7 cellular contexts compared by ENCODE assay signal in genomic region chr9:78118742-78119473, GRCh38.
DNase-seq lines count a peak whose midpoint lies in the region; ATAC-seq, FAIRE-seq and TF ChIP-seq lines count a peak whose summit lies in the region.

No MANE protein-coding gene starts in this region.

- no peaks in the 10 kb centered on the region for H3K9me2 ChIP-seq in PC-9 (ENCODE audit: insufficient read depth)

- DNase-seq in PC-9 (peak; percentile 37 to 91), kidney glomerular epithelial cell (lab: John Stamatoyannopoulos, UW) (peak; percentile 19), HTR-8/SVneo (ENCODE audit: insufficient read length, low spot score) (no peak), RCC 7860 (ENCODE audit: low spot score) (no peak), mesenchymal stem cell (no peak)

- TF ChIP-seq CTCF in PC-9 (conservative IDR thresholded peaks at IDR 0.05), result no peak

- H3K79me1 ChIP-seq in mesenchymal stem cell (replicated peaks; ENCODE audit: low read length, poor library complexity, severe bottlenecking), result no peaks in the 10 kb centered on the region

- no peaks in the 10 kb centered on the region for H3K36me3 ChIP-seq in PC-9 (ENCODE audit: low read depth)
- H3K36me3 ChIP-seq in mesenchymal stem cell (ENCODE audit: control insufficient read depth in 1 of 2, insufficient read depth in 2 of 2, low read depth in 1 of 2, low read length in 2 of 2), result no peaks in the 10 kb centered on the region

- no peak overlapping the region for H3K14ac ChIP-seq in mesenchymal stem cell (ENCODE audit: low read length in 2 of 2)

- H2AK5ac ChIP-seq in mesenchymal stem cell (ENCODE audit: low read length, severe bottlenecking), result no peak overlapping the region

- no TSS peak for BruUV-seq in PC-9 (replicated peaks; lab: Mats Ljungman, UMichigan)

- no peak overlapping the region for H3K9ac ChIP-seq in mesenchymal stem cell (ENCODE audit: low read length)

- no peak overlapping the region for H3K18ac ChIP-seq in mesenchymal stem cell (ENCODE audit: low read depth in 1 of 2, low read length in 2 of 2)

- H2AFZ ChIP-seq in PC-9, result no peak overlapping the region
- H2AFZ ChIP-seq in mesenchymal stem cell (ENCODE audit: low read depth, low read length), result no peak overlapping the region

- CTCF ChIA-PET in PC-9 (lab: Charles Lee), result no interaction called here

- no peaks in the 10 kb centered on the region for H4K20me1 ChIP-seq in PC-9 (ENCODE audit: insufficient read depth)

- H3K4me3 ChIP-seq in PC-9 (no peak overlapping the region), mesenchymal stem cell (ENCODE audit: insufficient read depth in 1 of 2, low read depth in 1 of 2, low read length in 2 of 2) (no peak overlapping the region)

- H3F3A ChIP-seq in PC-9 (ENCODE audit: insufficient read depth, low read depth), result peaks cover 11% of the 10 kb centered on the region; the same call in 1 of the 2 replicates

- FAIRE-seq in HTR-8/SVneo (lab: Jason Lieb, UNC) (no peak), RCC 7860 (lab: Jason Lieb, UNC) (no peak)

- H4K8ac ChIP-seq in mesenchymal stem cell (ENCODE audit: low read length), result no peak overlapping the region

- H3K4ac ChIP-seq in mesenchymal stem cell (ENCODE audit: low read depth in 1 of 2, low read length in 2 of 2), result no peak overlapping the region

- no peak overlapping the region for H2BK120ac ChIP-seq in mesenchymal stem cell (ENCODE audit: low read depth, low read length)

- no peak overlapping the region for H2BK5ac ChIP-seq in mesenchymal stem cell (ENCODE audit: low read depth, low read length, poor library complexity, severe bottlenecking)

- H3K4me2 ChIP-seq in PC-9, result no peak overlapping the region
- no peak overlapping the region for H3K4me2 ChIP-seq in mesenchymal stem cell (ENCODE audit: low read length, poor library complexity, severe bottlenecking)

- intact Hi-C loops in PC-9 (cut with micrococcal nuclease; ENCODE audit: unreplicated experiment), result loop anchor here (1.0 to 2.0 kb wide), 2 partner anchors 79 to 530 kb away; no protein-coding TSS in a partner anchor

- no peak overlapping the region for H2BK12ac ChIP-seq in mesenchymal stem cell (ENCODE audit: low read length in 2 of 2)

- no peak overlapping the region for H3K23ac ChIP-seq in mesenchymal stem cell (ENCODE audit: low read length in 2 of 2)

- H3K4me1 ChIP-seq in PC-9 (replicated peaks; ENCODE audit: insufficient read depth) (peaks cover 21% of the 10 kb centered on the region), mesenchymal stem cell (ENCODE audit: control insufficient read depth, insufficient read depth, low read depth, low read length) (no peaks in the 10 kb centered on the region)

- no CpG with 5 or more reads among the region's 2 CpGs for WGBS in mesenchymal stem cell

- no peaks in the 10 kb centered on the region; the same call in 1 of the 2 replicates for H3K9me3 ChIP-seq in PC-9 (ENCODE audit: insufficient read depth, low read depth)
- no peaks in the 10 kb centered on the region for H3K9me3 ChIP-seq in mesenchymal stem cell (ENCODE audit: control insufficient read depth, low read length)

- no peak overlapping the region for H4K91ac ChIP-seq in mesenchymal stem cell (ENCODE audit: low read length)

- ATAC-seq in GM18861 (IDR thresholded peaks at IDR 0.05; ENCODE audit: unreplicated experiment) (peak; percentile 80), HG02852 (IDR thresholded peaks at IDR 0.05; ENCODE audit: unreplicated experiment) (peak; percentile 96)

- no peak overlapping the region for H2BK15ac ChIP-seq in mesenchymal stem cell (ENCODE audit: low read depth, poor library complexity, severe bottlenecking)

- H3K27me3 ChIP-seq in PC-9 (ENCODE audit: insufficient read depth, low read depth) (no peaks in the 10 kb centered on the region), mesenchymal stem cell (ENCODE audit: control insufficient read depth in 1 of 2, insufficient read depth in 1 of 2, low read length in 2 of 2) (no peaks in the 10 kb centered on the region)

- peak overlapping the region; percentile 28 for H3K27ac ChIP-seq in PC-9
- H3K27ac ChIP-seq in mesenchymal stem cell (ENCODE audit: low read length, poor library complexity, severe bottlenecking), result no peak overlapping the region

- H3K79me2 ChIP-seq in PC-9 (ENCODE audit: low read depth), result no peaks in the 10 kb centered on the region

- POLR2A ChIA-PET in PC-9 (lab: Charles Lee; ENCODE audit: unreplicated experiment), result interaction anchor here (0.7 kb wide), 1 partner anchor 530 kb away, joined by 7 read pairs; no protein-coding TSS in a partner anchor

Comparison
In these comparisons a context has a peak if more than half of its experiments do, and no peak if none do; other contexts are left out.
1. DNase-seq: peak in PC-9 (2 of 2) and kidney glomerular epithelial cell (single experiment); none in HTR-8/SVneo (single experiment), RCC 7860 (single experiment) and mesenchymal stem cell (single experiment).